Comparison of ENCODE assay signal across 16 cellular contexts in genomic region chr19:54473983-54474382, GRCh38. TPM values are rescaled to one million over a fixed set of nuclear protein-coding genes. Genes with fewer than 3 reads are reported as not detected.
DNase-seq lines count a peak whose midpoint lies in the region; ATAC-seq and TF ChIP-seq lines count a peak whose summit lies in the region.
"Had no signal": no experiment of that assay in that cellular context is flagged by ENCODE, and none has a peak within 500 bp of the region (broad histone marks: within the 10 kb centered on the region; RNA-seq: fewer than 3 reads in every experiment).

No MANE protein-coding gene starts in this region.

- H3K27ac ChIP-seq in trophoblast cell (ENCODE audit: low read depth, low read length), result peak overlapping the region; percentile 11
- H3K27ac ChIP-seq: PC-9 had no signal

- peak overlapping the region; percentile 48 for H3K14ac ChIP-seq in trophoblast cell (ENCODE audit: low read length)

- peaks cover 43 to 46% of the 10 kb centered on the region in 2 donors for H3K27me3 Mint-ChIP-seq in natural killer cell treated with Interleukin-12 subunit alpha and Interleukin-12 subunit beta and Interleukin-15 and Interleukin-18, amount 100 ng/mL, for 72 hours
- peaks cover 52 to 56% of the 10 kb centered on the region in 2 donors for H3K27me3 Mint-ChIP-seq in natural killer cell (ENCODE audit: low read depth in 2 of 2)

- H3K9me3 ChIP-seq in trophoblast cell (ENCODE audit: insufficient read depth, low read depth, low read length), result no peaks in the 10 kb centered on the region

- H4K91ac ChIP-seq in trophoblast cell (ENCODE audit: low read depth, low read length), result peak overlapping the region; percentile 29

- H2AFZ ChIP-seq in trophoblast cell (ENCODE audit: insufficient read depth, low read length, poor library complexity), result peak overlapping the region; percentile 38
- H2AFZ ChIP-seq: PC-9 had no signal

- ATAC-seq in natural killer cell treated with Interleukin-12 subunit alpha and Interleukin-12 subunit beta and Interleukin-15 and Interleukin-18, amount 100 ng/mL, for 72 hours, result no peak
- ATAC-seq in natural killer cell (no peak), HG02610 (IDR thresholded peaks at IDR 0.05; ENCODE audit: unreplicated experiment) (no peak), HG02588 (IDR thresholded peaks at IDR 0.05; ENCODE audit: unreplicated experiment) (no peak), GM18907 (IDR thresholded peaks at IDR 0.05; ENCODE audit: unreplicated experiment) (no peak)

- H2BK5ac ChIP-seq in trophoblast cell (ENCODE audit: low read depth, low read length, poor library complexity), result no peak overlapping the region

- peaks cover 15 to 23% of the 10 kb centered on the region in 2 donors for H3K4me1 Mint-ChIP-seq in natural killer cell treated with Interleukin-12 subunit alpha and Interleukin-12 subunit beta and Interleukin-15 and Interleukin-18, amount 100 ng/mL, for 72 hours (ENCODE audit: low read depth in 2 of 2)
- H3K4me1 Mint-ChIP-seq in natural killer cell, result peaks cover 6 to 30% of the 10 kb centered on the region in 2 donors

- peak overlapping the region; percentile 11 for H2AK5ac ChIP-seq in trophoblast cell (ENCODE audit: low read length)

- no peak overlapping the region for H2BK120ac ChIP-seq in trophoblast cell (ENCODE audit: insufficient read depth, low read length, poor library complexity)

- no peaks in the 10 kb centered on the region for H3K36me3 ChIP-seq in trophoblast cell (ENCODE audit: control insufficient read depth in 1 of 2, insufficient read depth in 2 of 2, low read length in 2 of 2)

- H3K27me3 ChIP-seq in trophoblast cell (ENCODE audit: insufficient read depth, low read length), result peaks cover 12% of the 10 kb centered on the region

- H3K79me1 ChIP-seq in trophoblast cell (ENCODE audit: low read length), result peaks cover 5% of the 10 kb centered on the region

- no peak overlapping the region for H3K9ac ChIP-seq in trophoblast cell (ENCODE audit: low read length)

- H3K18ac ChIP-seq in trophoblast cell (ENCODE audit: low read length), result no peak overlapping the region

- no peak overlapping the region for H3K4me2 ChIP-seq in trophoblast cell (ENCODE audit: low read length)
- H3K4me2 ChIP-seq: PC-9 had no signal

- no peak overlapping the region for H3K27ac Mint-ChIP-seq in natural killer cell treated with Interleukin-12 subunit alpha and Interleukin-12 subunit beta and Interleukin-15 and Interleukin-18, amount 100 ng/mL, for 72 hours
- no peak overlapping the region for H3K27ac Mint-ChIP-seq in natural killer cell
- H3K27ac Mint-ChIP-seq: activated naive CD8-positive, alpha-beta T cell had no signal

- H4K8ac ChIP-seq in trophoblast cell (ENCODE audit: low read depth, low read length), result peak overlapping the region; percentile 35

- WGBS in trophoblast cell (ENCODE audit: extremely low coverage, insufficient coverage, insufficient read length), result no CpG with 5 or more reads among the region's 6 CpGs

- intact Hi-C loops in natural killer cell (cut with micrococcal nuclease), result loop anchor here (10.0 kb wide), 1 partner anchor 361 kb away; the partner anchor contains the start of gene KIR2DS4

- no peaks in the 10 kb centered on the region for H3K36me3 Mint-ChIP-seq in natural killer cell treated with Interleukin-12 subunit alpha and Interleukin-12 subunit beta and Interleukin-15 and Interleukin-18, amount 100 ng/mL, for 72 hours
- no peaks in the 10 kb centered on the region for H3K36me3 Mint-ChIP-seq in natural killer cell
- H3K36me3 Mint-ChIP-seq: activated naive CD8-positive, alpha-beta T cell had no signal

- no peak overlapping the region for H3K4me3 Mint-ChIP-seq in natural killer cell treated with Interleukin-12 subunit alpha and Interleukin-12 subunit beta and Interleukin-15 and Interleukin-18, amount 100 ng/mL, for 72 hours
- H3K4me3 Mint-ChIP-seq in natural killer cell, result no peak overlapping the region
- H3K4me3 Mint-ChIP-seq: activated naive CD8-positive, alpha-beta T cell had no signal

- no peaks in the 10 kb centered on the region for H3K79me2 ChIP-seq in trophoblast cell (ENCODE audit: control insufficient read depth, insufficient read depth, low read length, poor library complexity)

- H4K12ac ChIP-seq in trophoblast cell (ENCODE audit: low read depth, low read length), result no peak overlapping the region

- DNase-seq in natural killer cell treated with Interleukin-12 subunit alpha and Interleukin-12 subunit beta and Interleukin-15 and Interleukin-18, amount 100 ng/mL, for 72 hours (ENCODE audit: low spot score), result peak; percentile 49
- DNase-seq in natural killer cell (no peak), fibroblast of the aortic adventitia (ENCODE audit: low read depth) (no peak), trophoblast cell (no peak), NCI-H1048 (lab: John Stamatoyannopoulos, UW) (no peak)
- DNase-seq: activated CD8-positive, alpha-beta memory T cell treated with anti-CD3 and anti-CD28 coated beads, Interleukin-2, amount 50 U/mL, for 48 hours; NCI-H187; NCI-H510A treated with DMSO at 0.1 percent for 48 hours; PC-9; stimulated activated naive CD4-positive, alpha-beta T cell treated with Interleukin-2 at 50 U/mL for 16 hours; T-helper 1 cell had no signal

- no peaks in the 10 kb centered on the region for H3K9me3 Mint-ChIP-seq in natural killer cell treated with Interleukin-12 subunit alpha and Interleukin-12 subunit beta and Interleukin-15 and Interleukin-18, amount 100 ng/mL, for 72 hours
- no peaks in the 10 kb centered on the region for H3K9me3 Mint-ChIP-seq in natural killer cell

- H3K23ac ChIP-seq in trophoblast cell (ENCODE audit: low read length), result no peak overlapping the region

- TF ChIP-seq CTCF in natural killer cell (IDR thresholded peaks at IDR 0.05) (no peak), fibroblast of the aortic adventitia (IDR thresholded peaks at IDR 0.05; ENCODE audit: insufficient read depth, low read length) (no peak)

- peaks cover 12 to 19% of the 10 kb centered on the region in 2 experiments for H3K4me1 ChIP-seq in trophoblast cell (ENCODE audit: control insufficient read depth in 1 of 2, insufficient read depth in 2 of 2, low read length in 2 of 2)

- peak overlapping the region; percentile 35 for H2BK12ac ChIP-seq in trophoblast cell (ENCODE audit: low read length)

- peak overlapping the region; percentile 79 for H3K4me3 ChIP-seq in fibroblast of the aortic adventitia (ENCODE audit: low read depth, low read length)
- no peak overlapping the region for H3K4me3 ChIP-seq in trophoblast cell (ENCODE audit: low read depth, low read length)
- H3K4me3 ChIP-seq: PC-9 had no signal

- no peak overlapping the region for H3K4ac ChIP-seq in trophoblast cell (ENCODE audit: low read depth, low read length)

RNA-seq across cellular contexts. Expression of gene CDC42EP5, which starts 0.9 kb away (rescaled TPM):
- total RNA-seq in natural killer cell treated with Interleukin-12 subunit alpha and Interleukin-12 subunit beta and Interleukin-15 and Interleukin-18, amount 100 ng/mL, for 72 hours, result not detected
- total RNA-seq in natural killer cell, result not detected
- total RNA-seq in fibroblast of the aortic adventitia (ENCODE audit: low replicate concordance), result 7.9 and 48.8 TPM in 2 replicates
- 9.5 and 12.2 TPM in 2 replicates for polyA plus RNA-seq in trophoblast cell (2013)
- total RNA-seq: mononuclear cell had no signal

RNA-seq across cellular contexts. Expression of gene LENG9, which starts 10.4 kb away (rescaled TPM):
- total RNA-seq in natural killer cell treated with Interleukin-12 subunit alpha and Interleukin-12 subunit beta and Interleukin-15 and Interleukin-18, amount 100 ng/mL, for 72 hours, result 1 to 10 TPM; 6.0 to 9.9 TPM
- 1 to 10 TPM; 3.2 to 5.6 (median 4.3) TPM for total RNA-seq in natural killer cell
- total RNA-seq in fibroblast of the aortic adventitia (ENCODE audit: low replicate concordance), result 3.7 and 4.9 TPM in 2 replicates
- 0.68 and 0.73 TPM in 2 replicates for polyA plus RNA-seq in trophoblast cell (2013)

RNA-seq across cellular contexts. Expression of gene LENG8, which starts 25.0 kb away (rescaled TPM):
- total RNA-seq in natural killer cell treated with Interleukin-12 subunit alpha and Interleukin-12 subunit beta and Interleukin-15 and Interleukin-18, amount 100 ng/mL, for 72 hours, result 100 to 1,000 TPM; 205 to 292 TPM
- 100 to 1,000 TPM; 479 to 563 (median 507) TPM for total RNA-seq in natural killer cell
- total RNA-seq in fibroblast of the aortic adventitia (ENCODE audit: low replicate concordance), result 21.7 and 41.7 TPM in 2 replicates
- polyA plus RNA-seq in trophoblast cell (2013), result 109 and 112 TPM in 2 replicates

RNA-seq across cellular contexts. Expression of gene LAIR2, which starts 28.6 kb away (rescaled TPM):
- 10 to 100 TPM; 18.4 to 48.0 TPM for total RNA-seq in natural killer cell treated with Interleukin-12 subunit alpha and Interleukin-12 subunit beta and Interleukin-15 and Interleukin-18, amount 100 ng/mL, for 72 hours
- total RNA-seq in natural killer cell (10 to 100 TPM; 44.1 to 67.7 (median 53.3) TPM), fibroblast of the aortic adventitia (ENCODE audit: low replicate concordance) (not detected in 2 replicates)
- polyA plus RNA-seq in trophoblast cell (2013), result not detected in 2 replicates
- total RNA-seq: PC-9 had no signal

RNA-seq across cellular contexts. Expression of gene TTYH1, which starts 58.7 kb away (rescaled TPM):
- total RNA-seq in natural killer cell treated with Interleukin-12 subunit alpha and Interleukin-12 subunit beta and Interleukin-15 and Interleukin-18, amount 100 ng/mL, for 72 hours, result under 1 TPM; 0.31 to 0.73 TPM
- total RNA-seq in natural killer cell (under 1 TPM; 0.59 to 0.84 (median 0.65) TPM), fibroblast of the aortic adventitia (ENCODE audit: low replicate concordance) (not detected in 2 replicates)
- polyA plus RNA-seq in trophoblast cell (2013), result 1.1 and 2.4 TPM in 2 replicates
